24 cellular contexts compared by ENCODE assay signal in genomic region chr4:163535657-163536056, GRCh38. TPM values are rescaled to one million over a fixed set of nuclear protein-coding genes. Genes with fewer than 3 reads are reported as not detected.
DNase-seq lines count a peak whose midpoint lies in the region; ATAC-seq and TF ChIP-seq lines count a peak whose summit lies in the region.
"Had no signal": no experiment of that assay in that cellular context is flagged by ENCODE, and none has a peak within 500 bp of the region (broad histone marks: within the 10 kb centered on the region; RNA-seq: fewer than 3 reads in every experiment).

No MANE protein-coding gene starts in this region.

- ATAC-seq in activated naive CD8-positive, alpha-beta T cell treated with anti-CD3 and anti-CD28 coated beads, Interleukin-2, amount 10 ng/mL, durations not matched to agents 7 days and 5 days (ENCODE audit: low read depth): peak; percentile 42
- no peak for ATAC-seq in activated naive CD8-positive, alpha-beta T cell treated with anti-CD3 and anti-CD28 coated beads, Interleukin-2, amount 50 U/mL, for 24 hours
- ATAC-seq in HG03432 (IDR thresholded peaks at IDR 0.05; ENCODE audit: unreplicated experiment) (peak; percentile 53), HG02642 (IDR thresholded peaks at IDR 0.05; ENCODE audit: poor library complexity, unreplicated experiment) (no peak)
- ATAC-seq: foreskin keratinocyte; left cardiac atrium; stimulated activated effector memory CD8-positive, alpha-beta T cell treated with anti-CD3 and anti-CD28 coated beads, Interleukin-12 subunit alpha, Interleukin-12 subunit beta, amount 100 ng/mL, for 72 hours had no signal

- H3K4me3 Mint-ChIP-seq in activated naive CD8-positive, alpha-beta T cell treated with anti-CD3 and anti-CD28 coated beads, Interleukin-2, amount 10 ng/mL, durations not matched to agents 7 days and 5 days: no peak overlapping the region
- H3K4me3 Mint-ChIP-seq in activated naive CD8-positive, alpha-beta T cell treated with anti-CD3 and anti-CD28 coated beads, Interleukin-2, amount 50 U/mL, for 24 hours: no peak overlapping the region
- H3K4me3 Mint-ChIP-seq in type B pancreatic cell: no peak overlapping the region
- H3K4me3 Mint-ChIP-seq: activated CD4-positive, alpha-beta memory T cell treated with anti-CD3 and anti-CD28 coated beads, Interleukin-2, amount 10 ng/mL, durations not matched to agents 7 days and 5 days; activated naive CD8-positive, alpha-beta T cell; CD4-positive, alpha-beta T cell; dendritic cell treated with granulocyte-macrophage colony-stimulating factor and Interleukin-4, amounts not matched to agents 40 ng/mL and 50 ng/mL, for 4 days; stimulated activated effector memory CD8-positive, alpha-beta T cell treated with anti-CD3 and anti-CD28 coated beads, Interleukin-12 subunit alpha, Interleukin-12 subunit beta, amount 100 ng/mL, for 72 hours had no signal

- no peaks in the 10 kb centered on the region for H3K27me3 ChIP-seq in HAP-1 (ENCODE audit: low read depth)
- H3K27me3 ChIP-seq: breast epithelium, foreskin keratinocyte, thyroid gland had no signal

- H3K36me3 Mint-ChIP-seq in activated naive CD8-positive, alpha-beta T cell treated with anti-CD3 and anti-CD28 coated beads, Interleukin-2, amount 10 ng/mL, durations not matched to agents 7 days and 5 days: peaks cover 6% of the 10 kb centered on the region
- H3K36me3 Mint-ChIP-seq in activated naive CD8-positive, alpha-beta T cell treated with anti-CD3 and anti-CD28 coated beads, Interleukin-2, amount 50 U/mL, for 24 hours (ENCODE audit: low read depth): peaks cover 25% of the 10 kb centered on the region
- H3K36me3 Mint-ChIP-seq in type B pancreatic cell: peaks cover 17% of the 10 kb centered on the region

- in situ Hi-C loops in astrocyte of the cerebellum (cut with HindIII; ENCODE audit: low sequenced_read_pairs): loop anchor here (5.0 to 25.0 kb wide), 3 partner anchors 33 to 1973 kb away; no protein-coding TSS in a partner anchor
- in situ Hi-C loops in HAP-1 (cut with MboI; ENCODE audit: low sequenced_read_pairs): loop anchor here (25.0 kb wide), 1 partner anchor 1048 kb away; no protein-coding TSS in a partner anchor

- POLR2A ChIA-PET in activated naive CD8-positive, alpha-beta T cell treated with anti-CD3 and anti-CD28 coated beads, Interleukin-2, amount 10 ng/mL, durations not matched to agents 7 days and 5 days (lab: Charles Lee): no interaction called here

- H3K4me3 ChIP-seq in astrocyte of the cerebellum (ENCODE audit: low read depth, low read length): no peak overlapping the region
- no peak overlapping the region for H3K4me3 ChIP-seq in HAP-1
- H3K4me3 ChIP-seq: A549, breast epithelium, thyroid gland had no signal

- no peaks in the 10 kb centered on the region for H3K9me3 ChIP-seq in HAP-1
- H3K9me3 ChIP-seq: A549, breast epithelium, thyroid gland had no signal

- peak; percentile 36 for TF ChIP-seq CTCF in astrocyte of the cerebellum (IDR thresholded peaks at IDR 0.05; ENCODE audit: low read depth, low read length, missing control alignments)
- TF ChIP-seq CTCF in type B pancreatic cell (conservative IDR thresholded peaks at IDR 0.05): peak; percentile 29

- H3K4me1 ChIP-seq in HAP-1: peaks cover 14% of the 10 kb centered on the region
- H3K4me1 ChIP-seq: A549, breast epithelium, thyroid gland had no signal

- no peaks in the 10 kb centered on the region for H3K9me3 Mint-ChIP-seq in activated naive CD8-positive, alpha-beta T cell treated with anti-CD3 and anti-CD28 coated beads, Interleukin-2, amount 10 ng/mL, durations not matched to agents 7 days and 5 days
- H3K9me3 Mint-ChIP-seq in activated naive CD8-positive, alpha-beta T cell treated with anti-CD3 and anti-CD28 coated beads, Interleukin-2, amount 50 U/mL, for 24 hours: no peaks in the 10 kb centered on the region
- no peaks in the 10 kb centered on the region for H3K9me3 Mint-ChIP-seq in type B pancreatic cell
- H3K9me3 Mint-ChIP-seq: activated CD4-positive, alpha-beta memory T cell treated with anti-CD3 and anti-CD28 coated beads, Interleukin-2, amount 10 ng/mL, durations not matched to agents 7 days and 5 days; CD4-positive, alpha-beta T cell; dendritic cell treated with granulocyte-macrophage colony-stimulating factor and Interleukin-4, amounts not matched to agents 40 ng/mL and 50 ng/mL, for 4 days; stimulated activated effector memory CD8-positive, alpha-beta T cell treated with anti-CD3 and anti-CD28 coated beads, Interleukin-12 subunit alpha, Interleukin-12 subunit beta, amount 100 ng/mL, for 72 hours had no signal

- no peak overlapping the region for H3K27ac Mint-ChIP-seq in activated naive CD8-positive, alpha-beta T cell treated with anti-CD3 and anti-CD28 coated beads, Interleukin-2, amount 10 ng/mL, durations not matched to agents 7 days and 5 days
- no peak overlapping the region for H3K27ac Mint-ChIP-seq in activated naive CD8-positive, alpha-beta T cell treated with anti-CD3 and anti-CD28 coated beads, Interleukin-2, amount 50 U/mL, for 24 hours
- no peak overlapping the region for H3K27ac Mint-ChIP-seq in type B pancreatic cell
- H3K27ac Mint-ChIP-seq: activated CD4-positive, alpha-beta memory T cell treated with anti-CD3 and anti-CD28 coated beads, Interleukin-2, amount 10 ng/mL, durations not matched to agents 7 days and 5 days; activated naive CD8-positive, alpha-beta T cell; CD4-positive, alpha-beta T cell; dendritic cell treated with granulocyte-macrophage colony-stimulating factor and Interleukin-4, amounts not matched to agents 40 ng/mL and 50 ng/mL, for 4 days; stimulated activated effector memory CD8-positive, alpha-beta T cell treated with anti-CD3 and anti-CD28 coated beads, Interleukin-12 subunit alpha, Interleukin-12 subunit beta, amount 100 ng/mL, for 72 hours had no signal

- peaks cover 5% of the 10 kb centered on the region for H3K36me3 ChIP-seq in HAP-1 (replicated peaks)
- H3K36me3 ChIP-seq: breast epithelium, thyroid gland had no signal

- H3K27me3 Mint-ChIP-seq in activated naive CD8-positive, alpha-beta T cell treated with anti-CD3 and anti-CD28 coated beads, Interleukin-2, amount 10 ng/mL, durations not matched to agents 7 days and 5 days: no peaks in the 10 kb centered on the region
- H3K27me3 Mint-ChIP-seq in activated naive CD8-positive, alpha-beta T cell treated with anti-CD3 and anti-CD28 coated beads, Interleukin-2, amount 50 U/mL, for 24 hours: no peaks in the 10 kb centered on the region
- no peaks in the 10 kb centered on the region for H3K27me3 Mint-ChIP-seq in type B pancreatic cell
- H3K27me3 Mint-ChIP-seq: activated CD4-positive, alpha-beta memory T cell treated with anti-CD3 and anti-CD28 coated beads, Interleukin-2, amount 10 ng/mL, durations not matched to agents 7 days and 5 days; activated naive CD8-positive, alpha-beta T cell; CD4-positive, alpha-beta T cell; dendritic cell treated with granulocyte-macrophage colony-stimulating factor and Interleukin-4, amounts not matched to agents 40 ng/mL and 50 ng/mL, for 4 days had no signal

- DNase-seq in activated naive CD8-positive, alpha-beta T cell treated with anti-CD3 and anti-CD28 coated beads, Interleukin-2, amount 10 ng/mL, durations not matched to agents 7 days and 5 days: no peak
- no peak for DNase-seq in activated naive CD8-positive, alpha-beta T cell treated with anti-CD3 and anti-CD28 coated beads, Interleukin-2, amount 50 U/mL, for 24 hours
- DNase-seq in astrocyte of the cerebellum (ENCODE audit: low read depth) (no peak), type B pancreatic cell (ENCODE audit: extremely low spot score, unreplicated experiment) (no peak), HAP-1 (ENCODE audit: low spot score in 2 of 2) (no peak), C1 segment of cervical spinal cord (lab: John Stamatoyannopoulos, UW) (no peak)
- DNase-seq: activated CD4-positive, alpha-beta memory T cell treated with anti-CD3 and anti-CD28 coated beads, Interleukin-2, amount 10 ng/mL, durations not matched to agents 7 days and 5 days; activated T-cell treated with anti-CD3 and anti-CD28 coated beads, Interleukin-2, amount 50 U/mL, for 48 hours; CD4-positive, alpha-beta T cell; DMS79 treated with DMSO at 0.1 percent for 48 hours; foreskin keratinocyte; left cardiac atrium; NCI-H187 treated with DMSO at 0.1 percent for 48 hours; NCI-H446 treated with DMSO at 0.1 percent for 48 hours; SHP77; stimulated activated CD4-positive, alpha-beta T cell treated with anti-CD3 and anti-CD28 coated beads, Interleukin-12 subunit alpha, Interleukin-12 subunit beta, amount 100 ng/mL, for 4 hours; thyroid gland had no signal

- no peaks in the 10 kb centered on the region for H3K4me1 Mint-ChIP-seq in activated naive CD8-positive, alpha-beta T cell treated with anti-CD3 and anti-CD28 coated beads, Interleukin-2, amount 10 ng/mL, durations not matched to agents 7 days and 5 days
- H3K4me1 Mint-ChIP-seq in activated naive CD8-positive, alpha-beta T cell treated with anti-CD3 and anti-CD28 coated beads, Interleukin-2, amount 50 U/mL, for 24 hours: no peaks in the 10 kb centered on the region
- H3K4me1 Mint-ChIP-seq in type B pancreatic cell (ENCODE audit: unreplicated experiment): peaks cover 5% of the 10 kb centered on the region
- H3K4me1 Mint-ChIP-seq: activated CD4-positive, alpha-beta memory T cell treated with anti-CD3 and anti-CD28 coated beads, Interleukin-2, amount 10 ng/mL, durations not matched to agents 7 days and 5 days; stimulated activated effector memory CD8-positive, alpha-beta T cell treated with anti-CD3 and anti-CD28 coated beads, Interleukin-12 subunit alpha, Interleukin-12 subunit beta, amount 100 ng/mL, for 72 hours had no signal

RNA-seq across cellular contexts. Expression of gene TMA16, which starts 41.2 kb away (rescaled TPM):
- total RNA-seq in activated naive CD8-positive, alpha-beta T cell treated with anti-CD3 and anti-CD28 coated beads, Interleukin-2, amount 10 ng/mL, durations not matched to agents 7 days and 5 days: 10 to 100 TPM; 27.3 to 29.5 TPM
- total RNA-seq in type B pancreatic cell (ENCODE audit: low replicate concordance): 20.5 and 29.7 TPM in 2 replicates

Comparison
In these comparisons a context has a peak if more than half of its experiments do, and no peak if none do; other contexts are left out.
1. ATAC-seq: peak in activated naive CD8-positive, alpha-beta T cell treated with anti-CD3 and anti-CD28 coated beads, Interleukin-2, amount 10 ng/mL, durations not matched to agents 7 days and 5 days (single experiment) and HG03432 (single experiment); none in activated naive CD8-positive, alpha-beta T cell treated with anti-CD3 and anti-CD28 coated beads, Interleukin-2, amount 50 U/mL, for 24 hours (single experiment) and HG02642 (single experiment).